2 cellular contexts compared by ENCODE assay signal in the genomic region with DNA sequence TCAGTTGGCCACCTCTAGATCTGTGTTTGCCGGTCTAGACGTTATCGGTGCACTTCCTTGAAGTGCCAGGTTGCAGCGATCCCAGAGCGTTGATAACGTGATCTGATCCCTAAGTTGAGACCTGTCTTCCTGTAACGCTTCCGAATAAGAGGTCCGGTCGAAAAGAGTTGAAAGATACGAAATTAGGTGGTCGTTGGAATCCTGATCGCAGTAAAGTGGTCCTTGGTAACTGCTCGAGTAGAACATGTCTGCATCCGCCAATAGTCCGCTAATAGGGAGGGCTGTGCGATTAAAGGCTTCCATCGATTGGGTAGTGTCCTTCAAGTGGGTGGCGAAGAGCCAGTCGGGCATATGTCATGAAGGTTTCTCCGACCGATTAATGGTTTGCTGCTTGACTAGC.
TF ChIP-seq lines count a peak whose summit lies in the region.

No MANE protein-coding gene starts in this region.

TF ChIP-seq in SK-N-SH treated with all-trans-retinoic acid at 6 μM for 48 hours, 23 proteins besides CTCF, POLR2A, EP300 and RAD21 (continued from another document):
- no peak for TF ChIP-seq RARB (CRISPR knock-in tag; IDR thresholded peaks at IDR 0.05)
- no peak for TF ChIP-seq POU6F1 (CRISPR knock-in tag; IDR thresholded peaks at IDR 0.05; ENCODE audit: borderline replicate concordance, low read depth)
- no peak for TF ChIP-seq PATZ1 (CRISPR knock-in tag; IDR thresholded peaks at IDR 0.05; ENCODE audit: borderline replicate concordance)

TF ChIP-seq in WTC11, 78 proteins besides CTCF, POLR2A, EP300 and RAD21 (continued from another document):
- TF ChIP-seq PRDM15 (CRISPR knock-in tag; IDR thresholded peaks at IDR 0.05) (no peak), ZNF416 (CRISPR knock-in tag; IDR thresholded peaks at IDR 0.05) (no peak), SMAD3 (CRISPR knock-in tag; IDR thresholded peaks at IDR 0.05; ENCODE audit: borderline replicate concordance) (no peak), ERG (CRISPR knock-in tag; IDR thresholded peaks at IDR 0.05) (no peak), STAT6 (CRISPR knock-in tag; conservative IDR thresholded peaks at IDR 0.05; ENCODE audit: low read depth) (no peak), TEAD4 (CRISPR knock-in tag; IDR thresholded peaks at IDR 0.05) (no peak), NFYB (CRISPR knock-in tag; conservative IDR thresholded peaks at IDR 0.05; ENCODE audit: low read depth) (no peak), RELA (CRISPR knock-in tag; IDR thresholded peaks at IDR 0.05; ENCODE audit: borderline replicate concordance) (no peak), ATF3 (CRISPR knock-in tag; conservative IDR thresholded peaks at IDR 0.05) (no peak), EMX1 (CRISPR knock-in tag; IDR thresholded peaks at IDR 0.05) (no peak), ZNF671 (CRISPR knock-in tag; IDR thresholded peaks at IDR 0.05) (no peak), NFATC4 (CRISPR knock-in tag; IDR thresholded peaks at IDR 0.05) (no peak), SMAD4 (CRISPR knock-in tag; IDR thresholded peaks at IDR 0.05) (no peak)
- TF ChIP-seq, protein P1, sequence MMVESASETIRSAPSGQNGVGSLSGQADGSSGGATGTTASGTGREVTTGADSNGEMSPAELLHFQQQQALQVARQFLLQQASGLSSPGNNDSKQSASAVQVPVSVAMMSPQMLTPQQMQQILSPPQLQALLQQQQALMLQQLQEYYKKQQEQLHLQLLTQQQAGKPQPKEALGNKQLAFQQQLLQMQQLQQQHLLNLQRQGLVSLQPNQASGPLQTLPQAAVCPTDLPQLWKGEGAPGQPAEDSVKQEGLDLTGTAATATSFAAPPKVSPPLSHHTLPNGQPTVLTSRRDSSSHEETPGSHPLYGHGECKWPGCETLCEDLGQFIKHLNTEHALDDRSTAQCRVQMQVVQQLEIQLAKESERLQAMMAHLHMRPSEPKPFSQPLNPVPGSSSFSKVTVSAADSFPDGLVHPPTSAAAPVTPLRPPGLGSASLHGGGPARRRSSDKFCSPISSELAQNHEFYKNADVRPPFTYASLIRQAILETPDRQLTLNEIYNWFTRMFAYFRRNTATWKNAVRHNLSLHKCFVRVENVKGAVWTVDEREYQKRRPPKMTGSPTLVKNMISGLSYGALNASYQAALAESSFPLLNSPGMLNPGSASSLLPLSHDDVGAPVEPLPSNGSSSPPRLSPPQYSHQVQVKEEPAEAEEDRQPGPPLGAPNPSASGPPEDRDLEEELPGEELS (CRISPR knock-in tag; IDR thresholded peaks at IDR 0.05) = no peak
